ENCODE assay signal across 31 cellular contexts in the genomic region with DNA sequence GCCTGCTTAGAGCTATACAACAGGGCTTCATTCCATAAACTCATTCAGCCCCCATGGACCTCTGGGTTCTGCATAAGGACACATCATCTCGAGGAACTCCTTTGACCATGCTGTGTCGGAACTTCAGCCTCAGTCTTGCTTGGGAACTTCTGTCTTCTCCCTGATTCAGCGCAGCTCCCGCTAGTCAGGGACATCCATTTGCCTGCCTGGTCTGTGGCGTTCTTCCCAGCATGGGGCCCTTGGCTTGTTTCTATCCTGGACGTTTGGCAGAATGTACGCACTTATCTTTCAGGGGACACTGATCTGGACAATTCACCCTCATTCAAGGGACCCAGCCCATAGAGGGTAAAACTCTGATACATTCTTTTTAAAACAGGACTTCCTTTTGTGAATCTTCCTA.
"Had no signal": no experiment of that assay in that cellular context is flagged by ENCODE, and none has a peak within 500 bp of the region (broad histone marks: within the 10 kb centered on the region; RNA-seq: fewer than 3 reads in every experiment).

No MANE protein-coding gene starts in this region.

- H3K9me3 ChIP-seq: colonic mucosa, esophagus muscularis mucosa, lower lobe of right lung, neutrophil, prostate gland, thoracic aorta, upper lobe of right lung, uterus had no signal

- H3K4me1 Mint-ChIP-seq: memory B cell; stimulated activated memory B cell treated with anti-CD40 and anti-IgM and Interleukin-4, amounts not matched to agents 10 μg/mL and 1 μg/mL and 100 μg/mL, for 72 hours had no signal

- H3K4me3 Mint-ChIP-seq: dendritic cell treated with granulocyte-macrophage colony-stimulating factor and Interleukin-4, amounts not matched to agents 40 ng/mL and 50 ng/mL, for 4 days; endodermal cell; immature natural killer cell; memory B cell; mesothelial cell of epicardium; naive B cell; natural killer cell treated with Interleukin-12 subunit alpha and Interleukin-12 subunit beta and Interleukin-15 and Interleukin-18, amount 100 ng/mL, for 72 hours; neural crest cell; stimulated activated memory B cell treated with anti-CD40 and anti-IgM and Interleukin-4, amounts not matched to agents 10 μg/mL and 1 μg/mL and 100 μg/mL, for 72 hours had no signal

- DNase-seq: colonic mucosa; effector CD8-positive, alpha-beta T cell; endodermal cell; foreskin melanocyte; glutamatergic neuron; heart right ventricle; immature natural killer cell; left ventricle myocardium superior; lower lobe of right lung; mucosa of descending colon; naive B cell; right cardiac atrium; spleen; stimulated activated CD4-positive, alpha-beta T cell treated with anti-CD3 and anti-CD28 coated beads, Interleukin-4, amount 100 ng/mL, for 4 hours; stimulated activated naive CD8-positive, alpha-beta T cell treated with anti-CD3 and anti-CD28 coated beads, Interleukin-15, Interleukin-2, amounts not matched to agents 100 U/mL and 50 U/mL, for 24 hours; upper lobe of right lung; uterus had no signal

- H3K27me3 ChIP-seq: colonic mucosa, esophagus muscularis mucosa, heart right ventricle, neutrophil, spleen, tibial nerve, upper lobe of right lung, uterus had no signal

- H3K9ac ChIP-seq: parathyroid adenoma had no signal

- H3K27me3 Mint-ChIP-seq: dendritic cell treated with granulocyte-macrophage colony-stimulating factor and Interleukin-4, amounts not matched to agents 40 ng/mL and 50 ng/mL, for 4 days; memory B cell; naive B cell; natural killer cell treated with Interleukin-12 subunit alpha and Interleukin-12 subunit beta and Interleukin-15 and Interleukin-18, amount 100 ng/mL, for 72 hours; stimulated activated memory B cell treated with anti-CD40 and anti-IgM and Interleukin-4, amounts not matched to agents 10 μg/mL and 1 μg/mL and 100 μg/mL, for 72 hours had no signal

- H2AFZ ChIP-seq: parathyroid adenoma had no signal

- H3K36me3 ChIP-seq: colonic mucosa, prostate gland, thoracic aorta, upper lobe of right lung, uterus had no signal

- H3K27ac ChIP-seq: colonic mucosa, epithelial cell of prostate, esophagus muscularis mucosa, heart right ventricle, lower lobe of right lung, neutrophil, parathyroid adenoma, prostate gland, spleen, upper lobe of right lung had no signal

- H3K27ac Mint-ChIP-seq: dendritic cell treated with granulocyte-macrophage colony-stimulating factor and Interleukin-4, amounts not matched to agents 40 ng/mL and 50 ng/mL, for 4 days; endodermal cell; immature natural killer cell; memory B cell; mesothelial cell of epicardium; naive B cell; natural killer cell treated with Interleukin-12 subunit alpha and Interleukin-12 subunit beta and Interleukin-15 and Interleukin-18, amount 100 ng/mL, for 72 hours; stimulated activated memory B cell treated with anti-CD40 and anti-IgM and Interleukin-4, amounts not matched to agents 10 μg/mL and 1 μg/mL and 100 μg/mL, for 72 hours had no signal

- ATAC-seq: heart right ventricle; left ventricle myocardium superior; lower lobe of right lung; mucosa of descending colon; right cardiac atrium; stimulated activated memory B cell treated with anti-CD40 and anti-IgM and Interleukin-4, amounts not matched to agents 10 μg/mL and 1 μg/mL and 100 μg/mL, for 72 hours; stimulated activated naive CD8-positive, alpha-beta T cell treated with anti-CD3 and anti-CD28 coated beads, Interleukin-15, Interleukin-2, amounts not matched to agents 100 U/mL and 50 U/mL, for 24 hours; upper lobe of right lung had no signal

- H3K4me1 ChIP-seq: colonic mucosa, lower lobe of right lung, prostate gland, upper lobe of right lung, uterus had no signal

- H3K4me3 ChIP-seq: colonic mucosa, esophagus muscularis mucosa, heart right ventricle, lower lobe of right lung, mucosa of descending colon, prostate gland, skin epidermis, spleen, thoracic aorta, tibial nerve, upper lobe of right lung, uterus had no signal
